ENCODE assay signal across 1 cellular context in genomic region chr14:96509457-96510090, GRCh38.
A peak's percentile ranks its signal among the peaks of the same experiment; 100 is the strongest.
TF ChIP-seq lines count a peak whose summit lies in the region.

No MANE protein-coding gene starts in this region.

TF ChIP-seq in GM12878, 131 proteins besides CTCF, POLR2A, EP300 and RAD21 (continued from another document):
- TF ChIP-seq, protein P1, sequence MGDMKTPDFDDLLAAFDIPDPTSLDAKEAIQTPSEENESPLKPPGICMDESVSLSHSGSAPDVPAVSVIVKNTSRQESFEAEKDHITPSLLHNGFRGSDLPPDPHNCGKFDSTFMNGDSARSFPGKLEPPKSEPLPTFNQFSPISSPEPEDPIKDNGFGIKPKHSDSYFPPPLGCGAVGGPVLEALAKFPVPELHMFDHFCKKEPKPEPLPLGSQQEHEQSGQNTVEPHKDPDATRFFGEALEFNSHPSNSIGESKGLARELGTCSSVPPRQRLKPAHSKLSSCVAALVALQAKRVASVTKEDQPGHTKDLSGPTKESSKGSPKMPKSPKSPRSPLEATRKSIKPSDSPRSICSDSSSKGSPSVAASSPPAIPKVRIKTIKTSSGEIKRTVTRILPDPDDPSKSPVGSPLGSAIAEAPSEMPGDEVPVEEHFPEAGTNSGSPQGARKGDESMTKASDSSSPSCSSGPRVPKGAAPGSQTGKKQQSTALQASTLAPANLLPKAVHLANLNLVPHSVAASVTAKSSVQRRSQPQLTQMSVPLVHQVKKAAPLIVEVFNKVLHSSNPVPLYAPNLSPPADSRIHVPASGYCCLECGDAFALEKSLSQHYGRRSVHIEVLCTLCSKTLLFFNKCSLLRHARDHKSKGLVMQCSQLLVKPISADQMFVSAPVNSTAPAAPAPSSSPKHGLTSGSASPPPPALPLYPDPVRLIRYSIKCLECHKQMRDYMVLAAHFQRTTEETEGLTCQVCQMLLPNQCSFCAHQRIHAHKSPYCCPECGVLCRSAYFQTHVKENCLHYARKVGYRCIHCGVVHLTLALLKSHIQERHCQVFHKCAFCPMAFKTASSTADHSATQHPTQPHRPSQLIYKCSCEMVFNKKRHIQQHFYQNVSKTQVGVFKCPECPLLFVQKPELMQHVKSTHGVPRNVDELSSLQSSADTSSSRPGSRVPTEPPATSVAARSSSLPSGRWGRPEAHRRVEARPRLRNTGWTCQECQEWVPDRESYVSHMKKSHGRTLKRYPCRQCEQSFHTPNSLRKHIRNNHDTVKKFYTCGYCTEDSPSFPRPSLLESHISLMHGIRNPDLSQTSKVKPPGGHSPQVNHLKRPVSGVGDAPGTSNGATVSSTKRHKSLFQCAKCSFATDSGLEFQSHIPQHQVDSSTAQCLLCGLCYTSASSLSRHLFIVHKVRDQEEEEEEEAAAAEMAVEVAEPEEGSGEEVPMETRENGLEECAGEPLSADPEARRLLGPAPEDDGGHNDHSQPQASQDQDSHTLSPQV (IDR thresholded peaks at IDR 0.05), result no peak
- no peak for TF ChIP-seq LARP7 (IDR thresholded peaks at IDR 0.05)
- TF ChIP-seq CHD1 (IDR thresholded peaks at IDR 0.05; ENCODE audit: low read depth, low read length), result no peak
- TF ChIP-seq SRF (IDR thresholded peaks at IDR 0.05; ENCODE audit: low read depth in 2 of 2, low read length in 2 of 2), result no peak
- TF ChIP-seq DPF2 (IDR thresholded peaks at IDR 0.05), result no peak
- TF ChIP-seq, protein P2, sequence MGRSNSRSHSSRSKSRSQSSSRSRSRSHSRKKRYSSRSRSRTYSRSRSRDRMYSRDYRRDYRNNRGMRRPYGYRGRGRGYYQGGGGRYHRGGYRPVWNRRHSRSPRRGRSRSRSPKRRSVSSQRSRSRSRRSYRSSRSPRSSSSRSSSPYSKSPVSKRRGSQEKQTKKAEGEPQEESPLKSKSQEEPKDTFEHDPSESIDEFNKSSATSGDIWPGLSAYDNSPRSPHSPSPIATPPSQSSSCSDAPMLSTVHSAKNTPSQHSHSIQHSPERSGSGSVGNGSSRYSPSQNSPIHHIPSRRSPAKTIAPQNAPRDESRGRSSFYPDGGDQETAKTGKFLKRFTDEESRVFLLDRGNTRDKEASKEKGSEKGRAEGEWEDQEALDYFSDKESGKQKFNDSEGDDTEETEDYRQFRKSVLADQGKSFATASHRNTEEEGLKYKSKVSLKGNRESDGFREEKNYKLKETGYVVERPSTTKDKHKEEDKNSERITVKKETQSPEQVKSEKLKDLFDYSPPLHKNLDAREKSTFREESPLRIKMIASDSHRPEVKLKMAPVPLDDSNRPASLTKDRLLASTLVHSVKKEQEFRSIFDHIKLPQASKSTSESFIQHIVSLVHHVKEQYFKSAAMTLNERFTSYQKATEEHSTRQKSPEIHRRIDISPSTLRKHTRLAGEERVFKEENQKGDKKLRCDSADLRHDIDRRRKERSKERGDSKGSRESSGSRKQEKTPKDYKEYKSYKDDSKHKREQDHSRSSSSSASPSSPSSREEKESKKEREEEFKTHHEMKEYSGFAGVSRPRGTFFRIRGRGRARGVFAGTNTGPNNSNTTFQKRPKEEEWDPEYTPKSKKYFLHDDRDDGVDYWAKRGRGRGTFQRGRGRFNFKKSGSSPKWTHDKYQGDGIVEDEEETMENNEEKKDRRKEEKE (IDR thresholded peaks at IDR 0.05), result no peak
- TF ChIP-seq ZNF217 (IDR thresholded peaks at IDR 0.05), result no peak
- TF ChIP-seq POLR2AphosphoS5 (IDR thresholded peaks at IDR 0.05; ENCODE audit: low read length), result no peak
- no peak for TF ChIP-seq CEBPB (IDR thresholded peaks at IDR 0.05; ENCODE audit: borderline replicate concordance in 1 of 2, low read depth in 2 of 2, low read length in 2 of 2)
- TF ChIP-seq MEF2A (IDR thresholded peaks at IDR 0.05; ENCODE audit: insufficient read depth, low read depth, low read length), result 0 out of 2 replicates have a peak, but pooled peaks have one; percentile 42
- TF ChIP-seq GABPA (IDR thresholded peaks at IDR 0.05; ENCODE audit: low read depth), result no peak
- no peak for TF ChIP-seq YY1 (IDR thresholded peaks at IDR 0.05; ENCODE audit: low read depth, low read length)
- TF ChIP-seq, protein P3, sequence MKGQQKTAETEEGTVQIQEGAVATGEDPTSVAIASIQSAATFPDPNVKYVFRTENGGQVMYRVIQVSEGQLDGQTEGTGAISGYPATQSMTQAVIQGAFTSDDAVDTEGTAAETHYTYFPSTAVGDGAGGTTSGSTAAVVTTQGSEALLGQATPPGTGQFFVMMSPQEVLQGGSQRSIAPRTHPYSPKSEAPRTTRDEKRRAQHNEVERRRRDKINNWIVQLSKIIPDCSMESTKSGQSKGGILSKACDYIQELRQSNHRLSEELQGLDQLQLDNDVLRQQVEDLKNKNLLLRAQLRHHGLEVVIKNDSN (IDR thresholded peaks at IDR 0.05; ENCODE audit: borderline replicate concordance, extremely low read length, insufficient read depth, low read depth, low read length), result no peak
- TF ChIP-seq BCL11A (IDR thresholded peaks at IDR 0.05; ENCODE audit: low read depth, low read length), result no peak
- TF ChIP-seq TCF7 (IDR thresholded peaks at IDR 0.05; ENCODE audit: borderline replicate concordance), result peak; percentile 87
- no peak for TF ChIP-seq KAT2A (conservative IDR thresholded peaks at IDR 0.05; ENCODE audit: control insufficient read depth, low read depth, low read length)
- no peak for TF ChIP-seq ZNF207 (IDR thresholded peaks at IDR 0.05; ENCODE audit: borderline replicate concordance)
- peak; percentile 81 to 87; a peak in 3 of 4 replicates for TF ChIP-seq BHLHE40 (IDR thresholded peaks at IDR 0.05; ENCODE audit: borderline replicate concordance in 1 of 2, low read depth in 2 of 2, low read length in 1 of 2)
- peak; percentile 79 for TF ChIP-seq ZNF384 (IDR thresholded peaks at IDR 0.05; ENCODE audit: borderline replicate concordance, low read depth, low read length)
- no peak for TF ChIP-seq ZSCAN29 (IDR thresholded peaks at IDR 0.05)
- TF ChIP-seq, protein P4, sequence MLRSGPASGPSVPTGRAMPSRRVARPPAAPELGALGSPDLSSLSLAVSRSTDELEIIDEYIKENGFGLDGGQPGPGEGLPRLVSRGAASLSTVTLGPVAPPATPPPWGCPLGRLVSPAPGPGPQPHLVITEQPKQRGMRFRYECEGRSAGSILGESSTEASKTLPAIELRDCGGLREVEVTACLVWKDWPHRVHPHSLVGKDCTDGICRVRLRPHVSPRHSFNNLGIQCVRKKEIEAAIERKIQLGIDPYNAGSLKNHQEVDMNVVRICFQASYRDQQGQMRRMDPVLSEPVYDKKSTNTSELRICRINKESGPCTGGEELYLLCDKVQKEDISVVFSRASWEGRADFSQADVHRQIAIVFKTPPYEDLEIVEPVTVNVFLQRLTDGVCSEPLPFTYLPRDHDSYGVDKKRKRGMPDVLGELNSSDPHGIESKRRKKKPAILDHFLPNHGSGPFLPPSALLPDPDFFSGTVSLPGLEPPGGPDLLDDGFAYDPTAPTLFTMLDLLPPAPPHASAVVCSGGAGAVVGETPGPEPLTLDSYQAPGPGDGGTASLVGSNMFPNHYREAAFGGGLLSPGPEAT (IDR thresholded peaks at IDR 0.05; ENCODE audit: low read depth), result 0 out of 2 replicates have a peak, but pooled peaks have one; percentile 17
- TF ChIP-seq, protein P5, sequence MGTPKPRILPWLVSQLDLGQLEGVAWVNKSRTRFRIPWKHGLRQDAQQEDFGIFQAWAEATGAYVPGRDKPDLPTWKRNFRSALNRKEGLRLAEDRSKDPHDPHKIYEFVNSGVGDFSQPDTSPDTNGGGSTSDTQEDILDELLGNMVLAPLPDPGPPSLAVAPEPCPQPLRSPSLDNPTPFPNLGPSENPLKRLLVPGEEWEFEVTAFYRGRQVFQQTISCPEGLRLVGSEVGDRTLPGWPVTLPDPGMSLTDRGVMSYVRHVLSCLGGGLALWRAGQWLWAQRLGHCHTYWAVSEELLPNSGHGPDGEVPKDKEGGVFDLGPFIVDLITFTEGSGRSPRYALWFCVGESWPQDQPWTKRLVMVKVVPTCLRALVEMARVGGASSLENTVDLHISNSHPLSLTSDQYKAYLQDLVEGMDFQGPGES (IDR thresholded peaks at IDR 0.05), result no peak
- TF ChIP-seq, protein P6, sequence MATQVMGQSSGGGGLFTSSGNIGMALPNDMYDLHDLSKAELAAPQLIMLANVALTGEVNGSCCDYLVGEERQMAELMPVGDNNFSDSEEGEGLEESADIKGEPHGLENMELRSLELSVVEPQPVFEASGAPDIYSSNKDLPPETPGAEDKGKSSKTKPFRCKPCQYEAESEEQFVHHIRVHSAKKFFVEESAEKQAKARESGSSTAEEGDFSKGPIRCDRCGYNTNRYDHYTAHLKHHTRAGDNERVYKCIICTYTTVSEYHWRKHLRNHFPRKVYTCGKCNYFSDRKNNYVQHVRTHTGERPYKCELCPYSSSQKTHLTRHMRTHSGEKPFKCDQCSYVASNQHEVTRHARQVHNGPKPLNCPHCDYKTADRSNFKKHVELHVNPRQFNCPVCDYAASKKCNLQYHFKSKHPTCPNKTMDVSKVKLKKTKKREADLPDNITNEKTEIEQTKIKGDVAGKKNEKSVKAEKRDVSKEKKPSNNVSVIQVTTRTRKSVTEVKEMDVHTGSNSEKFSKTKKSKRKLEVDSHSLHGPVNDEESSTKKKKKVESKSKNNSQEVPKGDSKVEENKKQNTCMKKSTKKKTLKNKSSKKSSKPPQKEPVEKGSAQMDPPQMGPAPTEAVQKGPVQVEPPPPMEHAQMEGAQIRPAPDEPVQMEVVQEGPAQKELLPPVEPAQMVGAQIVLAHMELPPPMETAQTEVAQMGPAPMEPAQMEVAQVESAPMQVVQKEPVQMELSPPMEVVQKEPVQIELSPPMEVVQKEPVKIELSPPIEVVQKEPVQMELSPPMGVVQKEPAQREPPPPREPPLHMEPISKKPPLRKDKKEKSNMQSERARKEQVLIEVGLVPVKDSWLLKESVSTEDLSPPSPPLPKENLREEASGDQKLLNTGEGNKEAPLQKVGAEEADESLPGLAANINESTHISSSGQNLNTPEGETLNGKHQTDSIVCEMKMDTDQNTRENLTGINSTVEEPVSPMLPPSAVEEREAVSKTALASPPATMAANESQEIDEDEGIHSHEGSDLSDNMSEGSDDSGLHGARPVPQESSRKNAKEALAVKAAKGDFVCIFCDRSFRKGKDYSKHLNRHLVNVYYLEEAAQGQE (IDR thresholded peaks at IDR 0.05; ENCODE audit: low read depth, low read length), result no peak
- TF ChIP-seq POLR2AphosphoS2 (IDR thresholded peaks at IDR 0.05; ENCODE audit: low read depth, low read length), result no peak
- TF ChIP-seq CREM (IDR thresholded peaks at IDR 0.05; ENCODE audit: low read depth), result no peak
- TF ChIP-seq TAF1 (IDR thresholded peaks at IDR 0.05; ENCODE audit: borderline replicate concordance, low read depth, low read length), result no peak
- TF ChIP-seq RAD51 (IDR thresholded peaks at IDR 0.05), result no peak
- no peak for TF ChIP-seq MTA2 (IDR thresholded peaks at IDR 0.05; ENCODE audit: low read depth)
- TF ChIP-seq CHD4 (IDR thresholded peaks at IDR 0.05), result no peak
- TF ChIP-seq, protein P7, sequence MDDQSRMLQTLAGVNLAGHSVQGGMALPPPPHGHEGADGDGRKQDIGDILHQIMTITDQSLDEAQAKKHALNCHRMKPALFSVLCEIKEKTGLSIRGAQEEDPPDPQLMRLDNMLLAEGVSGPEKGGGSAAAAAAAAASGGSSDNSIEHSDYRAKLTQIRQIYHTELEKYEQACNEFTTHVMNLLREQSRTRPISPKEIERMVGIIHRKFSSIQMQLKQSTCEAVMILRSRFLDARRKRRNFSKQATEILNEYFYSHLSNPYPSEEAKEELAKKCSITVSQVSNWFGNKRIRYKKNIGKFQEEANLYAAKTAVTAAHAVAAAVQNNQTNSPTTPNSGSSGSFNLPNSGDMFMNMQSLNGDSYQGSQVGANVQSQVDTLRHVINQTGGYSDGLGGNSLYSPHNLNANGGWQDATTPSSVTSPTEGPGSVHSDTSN (IDR thresholded peaks at IDR 0.05; ENCODE audit: insufficient replicate concordance, low read depth, low read length), result no peak
- no peak for TF ChIP-seq SUPT20H (IDR thresholded peaks at IDR 0.05; ENCODE audit: borderline replicate concordance, control insufficient read depth, low read depth, low read length)
- TF ChIP-seq HCFC1 (IDR thresholded peaks at IDR 0.05; ENCODE audit: low read length), result no peak
- no peak for TF ChIP-seq ZNF24 (IDR thresholded peaks at IDR 0.05)
- no peak for TF ChIP-seq IRF4 (IDR thresholded peaks at IDR 0.05; ENCODE audit: low read depth, low read length)
- no peak for TF ChIP-seq RB1 (IDR thresholded peaks at IDR 0.05; ENCODE audit: borderline replicate concordance)
- no peak for TF ChIP-seq HSF1 (IDR thresholded peaks at IDR 0.05; ENCODE audit: low read depth, low read length)
- no peak for TF ChIP-seq SMAD1 (IDR thresholded peaks at IDR 0.05; ENCODE audit: low read depth, partially characterized antibody)
- TF ChIP-seq NRF1 (conservative IDR thresholded peaks at IDR 0.05; ENCODE audit: low read depth, low read length), result no peak
- no peak for TF ChIP-seq ZNF274 (IDR thresholded peaks at IDR 0.05; ENCODE audit: insufficient read depth, insufficient read length)
- no peak for TF ChIP-seq CHD2 (IDR thresholded peaks at IDR 0.05; ENCODE audit: borderline replicate concordance, low read depth, low read length)
- TF ChIP-seq JUNB (IDR thresholded peaks at IDR 0.05), result no peak
- no peak for TF ChIP-seq SMARCA5 (IDR thresholded peaks at IDR 0.05)
- peak; percentile 88 for TF ChIP-seq RUNX3 (IDR thresholded peaks at IDR 0.05; ENCODE audit: low read length)
- TF ChIP-seq NR2C1 (IDR thresholded peaks at IDR 0.05), result no peak
- TF ChIP-seq WRNIP1 (IDR thresholded peaks at IDR 0.05; ENCODE audit: borderline replicate concordance, low read depth, low read length), result no peak
- TF ChIP-seq FOS (IDR thresholded peaks at IDR 0.05; ENCODE audit: borderline replicate concordance, extremely low read depth, insufficient read length), result no peak
- TF ChIP-seq, protein P8, sequence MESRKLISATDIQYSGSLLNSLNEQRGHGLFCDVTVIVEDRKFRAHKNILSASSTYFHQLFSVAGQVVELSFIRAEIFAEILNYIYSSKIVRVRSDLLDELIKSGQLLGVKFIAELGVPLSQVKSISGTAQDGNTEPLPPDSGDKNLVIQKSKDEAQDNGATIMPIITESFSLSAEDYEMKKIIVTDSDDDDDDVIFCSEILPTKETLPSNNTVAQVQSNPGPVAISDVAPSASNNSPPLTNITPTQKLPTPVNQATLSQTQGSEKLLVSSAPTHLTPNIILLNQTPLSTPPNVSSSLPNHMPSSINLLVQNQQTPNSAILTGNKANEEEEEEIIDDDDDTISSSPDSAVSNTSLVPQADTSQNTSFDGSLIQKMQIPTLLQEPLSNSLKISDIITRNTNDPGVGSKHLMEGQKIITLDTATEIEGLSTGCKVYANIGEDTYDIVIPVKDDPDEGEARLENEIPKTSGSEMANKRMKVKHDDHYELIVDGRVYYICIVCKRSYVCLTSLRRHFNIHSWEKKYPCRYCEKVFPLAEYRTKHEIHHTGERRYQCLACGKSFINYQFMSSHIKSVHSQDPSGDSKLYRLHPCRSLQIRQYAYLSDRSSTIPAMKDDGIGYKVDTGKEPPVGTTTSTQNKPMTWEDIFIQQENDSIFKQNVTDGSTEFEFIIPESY (IDR thresholded peaks at IDR 0.05), result no peak
- peak; percentile 91 for TF ChIP-seq POU2F2 (IDR thresholded peaks at IDR 0.05; ENCODE audit: borderline replicate concordance, low read depth, low read length)
- no peak for TF ChIP-seq PAX8 (IDR thresholded peaks at IDR 0.05)
- no peak for TF ChIP-seq CBX5 (IDR thresholded peaks at IDR 0.05; ENCODE audit: low read depth)
